In the genomic region with DNA sequence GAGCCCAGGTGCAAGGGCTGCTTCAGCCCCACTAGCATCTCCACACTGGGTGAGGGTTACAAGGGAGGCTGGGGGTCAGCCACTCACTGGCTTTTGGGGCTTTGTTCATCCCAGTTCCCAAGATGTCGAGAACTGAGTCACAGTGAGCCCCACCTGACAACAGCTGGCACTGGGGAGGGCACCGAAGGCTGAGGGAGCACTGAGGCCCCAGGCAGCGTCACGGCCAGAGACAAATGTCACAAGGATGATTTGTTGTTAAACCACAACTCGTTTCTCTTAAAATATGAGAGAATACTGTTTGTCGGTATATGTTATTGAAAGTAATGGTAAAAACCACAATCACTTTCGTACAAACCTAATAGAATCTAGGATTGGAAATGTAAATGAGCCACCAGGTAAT, we compare ENCODE assay signal across 12 cellular contexts.
DNase-seq lines count a peak whose midpoint lies in the region; ATAC-seq, FAIRE-seq and TF ChIP-seq lines count a peak whose summit lies in the region.
"Had no signal": no experiment of that assay in that cellular context is flagged by ENCODE, and none has a peak within 500 bp of the region (broad histone marks: within the 10 kb centered on the region; RNA-seq: fewer than 3 reads in every experiment).

No MANE protein-coding gene starts in this region.

- peaks cover 58% of the 10 kb centered on the region for H3K4me1 ChIP-seq in effector memory CD4-positive, alpha-beta T cell (ENCODE audit: control insufficient read depth, insufficient read depth, low read length, poor library complexity, severe bottlenecking)
- no peaks in the 10 kb centered on the region for H3K4me1 ChIP-seq in A673 (ENCODE audit: insufficient read depth, low read length, poor library complexity, severe bottlenecking)

- no peak overlapping the region for H3K4me3 ChIP-seq in effector memory CD4-positive, alpha-beta T cell (ENCODE audit: insufficient read depth, low read depth, low read length, poor library complexity, severe bottlenecking)
- no peak overlapping the region for H3K4me3 ChIP-seq in A673 (ENCODE audit: low read depth, low read length, poor library complexity, severe bottlenecking)
- H3K4me3 ChIP-seq: heart right ventricle had no signal

- peaks cover 3% of the 10 kb centered on the region for H3K36me3 Mint-ChIP-seq in IgD-negative memory B cell

- no peaks in the 10 kb centered on the region for H3K27me3 ChIP-seq in effector memory CD4-positive, alpha-beta T cell (replicated peaks; ENCODE audit: control insufficient read depth, insufficient read depth, low read length, poor library complexity, severe bottlenecking)
- H3K27me3 ChIP-seq in A673 (replicated peaks; ENCODE audit: insufficient read depth, low read depth, low read length, poor library complexity): peaks cover 59% of the 10 kb centered on the region
- H3K27me3 ChIP-seq: heart right ventricle had no signal

- H3K27ac Mint-ChIP-seq in IgD-negative memory B cell: peak overlapping the region; percentile 7 to 92 (median 91)

- TF ChIP-seq CTCF in A673 (conservative IDR thresholded peaks at IDR 0.05; ENCODE audit: low read depth, low read length): no peak

- no peaks in the 10 kb centered on the region for H3K27me3 Mint-ChIP-seq in IgD-negative memory B cell

- FAIRE-seq in GM12891 (lab: Jason Lieb, UNC): peak; percentile 82
- FAIRE-seq: urothelium cell line had no signal

- no peak for DNase-seq in GM12891 (ENCODE audit: insufficient read length, low spot score)
- no peak for DNase-seq in effector memory CD4-positive, alpha-beta T cell
- DNase-seq in A673 (ENCODE audit: low spot score): no peak
- no peak for DNase-seq in hypothalamus (lab: John Stamatoyannopoulos, UW)
- no peak for DNase-seq in left lobe of liver (ENCODE audit: low spot score)
- DNase-seq: DMS 273 treated with DMSO at 0.1 percent for 48 hours, heart right ventricle, NCI-H187 treated with DMSO at 0.1 percent for 48 hours had no signal

- ATAC-seq in GM21381 (IDR thresholded peaks at IDR 0.05; ENCODE audit: unreplicated experiment): peak; percentile 45
- ATAC-seq in HG02571 (IDR thresholded peaks at IDR 0.05; ENCODE audit: unreplicated experiment): no peak
- ATAC-seq in left lobe of liver: no peak
- ATAC-seq: heart right ventricle had no signal

- no peaks in the 10 kb centered on the region for H3K9me3 ChIP-seq in effector memory CD4-positive, alpha-beta T cell (ENCODE audit: control insufficient read depth, low read length)
- H3K9me3 ChIP-seq in A673 (ENCODE audit: low read depth, low read length, poor library complexity, severe bottlenecking): no peaks in the 10 kb centered on the region

- no peak for TF ChIP-seq POLR2A in GM12891 (IDR thresholded peaks at IDR 0.05; ENCODE audit: low read depth, low read length)

- POLR2A ChIA-PET in A673 (lab: Charles Lee; ENCODE audit: low non-redundant PET): no interaction called here

- intact Hi-C loops in A673 (cut with micrococcal nuclease; ENCODE audit: unreplicated experiment): no loop called here

- peaks cover 21% of the 10 kb centered on the region for H3K36me3 ChIP-seq in effector memory CD4-positive, alpha-beta T cell (ENCODE audit: control insufficient read depth, insufficient read depth, low read length)
- H3K36me3 ChIP-seq in A673 (ENCODE audit: insufficient read depth, low read length, poor library complexity, severe bottlenecking): no peaks in the 10 kb centered on the region

- BruUV-seq in A673 (replicated peaks; lab: Mats Ljungman, UMichigan): no TSS peak

- CTCF ChIA-PET in A673 (lab: Charles Lee): no interaction called here

- peak overlapping the region in 1 of 4 donors; percentile 25 for H3K4me3 Mint-ChIP-seq in IgD-negative memory B cell

- peak overlapping the region; percentile 49 for H3K27ac ChIP-seq in effector memory CD4-positive, alpha-beta T cell (ENCODE audit: insufficient read depth, low read length, poor library complexity, severe bottlenecking)
- H3K27ac ChIP-seq in A673 (ENCODE audit: low read depth, low read length, poor library complexity, severe bottlenecking): no peak overlapping the region
- H3K27ac ChIP-seq: heart right ventricle had no signal

- peaks cover 46 to 78% (median 62%) of the 10 kb centered on the region in 3 donors for H3K4me1 Mint-ChIP-seq in IgD-negative memory B cell

- H3K9me3 Mint-ChIP-seq in IgD-negative memory B cell: no peaks in the 10 kb centered on the region

TF ChIP-seq in GM12891, 5 proteins besides CTCF, POLR2A, EP300 and RAD21:
- TF ChIP-seq POLR2AphosphoS5 (IDR thresholded peaks at IDR 0.05; ENCODE audit: low read depth, low read length) (0 out of 2 replicates have a peak, but pooled peaks have one; percentile 24), SPI1 (IDR thresholded peaks at IDR 0.05; ENCODE audit: low read depth, low read length) (no peak)
